In the genomic region with DNA sequence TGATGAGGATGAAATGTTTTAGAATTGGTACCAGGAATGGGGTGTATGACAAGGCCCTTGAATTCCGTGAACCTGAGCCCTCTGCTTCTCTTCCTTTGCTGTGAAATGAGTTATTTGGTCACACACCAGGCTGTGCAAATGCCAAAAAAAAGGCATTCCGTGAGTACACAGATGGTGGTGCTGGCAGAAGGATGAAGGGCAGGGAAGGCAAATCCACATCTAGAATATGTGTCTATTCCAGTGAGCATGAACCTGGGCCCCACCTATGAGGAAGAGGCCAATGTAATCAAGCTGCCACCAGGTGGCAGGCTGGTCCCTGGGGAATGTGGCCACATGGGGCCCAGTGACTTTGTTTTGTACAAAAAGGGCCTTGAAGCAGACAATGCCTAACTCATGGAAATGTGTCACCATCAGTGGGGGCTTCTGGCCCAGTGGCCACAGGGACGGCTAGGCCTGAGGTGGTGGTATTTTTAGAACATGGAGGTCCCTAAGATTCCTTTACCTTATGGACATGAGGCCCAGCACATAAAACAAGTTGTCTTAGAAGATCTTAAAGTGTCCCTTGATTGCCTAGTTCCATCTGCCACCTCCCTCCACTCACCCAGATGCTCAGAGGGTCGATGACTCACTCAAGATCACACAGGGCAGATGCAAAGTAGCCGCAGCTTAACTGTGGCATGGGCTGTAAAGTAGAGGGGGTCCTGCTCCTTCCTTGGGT, we compare ENCODE assay signal across 1 cellular context.
TF ChIP-seq lines count a peak whose summit lies in the region.

No MANE protein-coding gene starts in this region.

TF ChIP-seq in GM23338, 12 proteins besides CTCF, POLR2A, EP300 and RAD21 (continued from another document):
- TF ChIP-seq, protein P1, sequence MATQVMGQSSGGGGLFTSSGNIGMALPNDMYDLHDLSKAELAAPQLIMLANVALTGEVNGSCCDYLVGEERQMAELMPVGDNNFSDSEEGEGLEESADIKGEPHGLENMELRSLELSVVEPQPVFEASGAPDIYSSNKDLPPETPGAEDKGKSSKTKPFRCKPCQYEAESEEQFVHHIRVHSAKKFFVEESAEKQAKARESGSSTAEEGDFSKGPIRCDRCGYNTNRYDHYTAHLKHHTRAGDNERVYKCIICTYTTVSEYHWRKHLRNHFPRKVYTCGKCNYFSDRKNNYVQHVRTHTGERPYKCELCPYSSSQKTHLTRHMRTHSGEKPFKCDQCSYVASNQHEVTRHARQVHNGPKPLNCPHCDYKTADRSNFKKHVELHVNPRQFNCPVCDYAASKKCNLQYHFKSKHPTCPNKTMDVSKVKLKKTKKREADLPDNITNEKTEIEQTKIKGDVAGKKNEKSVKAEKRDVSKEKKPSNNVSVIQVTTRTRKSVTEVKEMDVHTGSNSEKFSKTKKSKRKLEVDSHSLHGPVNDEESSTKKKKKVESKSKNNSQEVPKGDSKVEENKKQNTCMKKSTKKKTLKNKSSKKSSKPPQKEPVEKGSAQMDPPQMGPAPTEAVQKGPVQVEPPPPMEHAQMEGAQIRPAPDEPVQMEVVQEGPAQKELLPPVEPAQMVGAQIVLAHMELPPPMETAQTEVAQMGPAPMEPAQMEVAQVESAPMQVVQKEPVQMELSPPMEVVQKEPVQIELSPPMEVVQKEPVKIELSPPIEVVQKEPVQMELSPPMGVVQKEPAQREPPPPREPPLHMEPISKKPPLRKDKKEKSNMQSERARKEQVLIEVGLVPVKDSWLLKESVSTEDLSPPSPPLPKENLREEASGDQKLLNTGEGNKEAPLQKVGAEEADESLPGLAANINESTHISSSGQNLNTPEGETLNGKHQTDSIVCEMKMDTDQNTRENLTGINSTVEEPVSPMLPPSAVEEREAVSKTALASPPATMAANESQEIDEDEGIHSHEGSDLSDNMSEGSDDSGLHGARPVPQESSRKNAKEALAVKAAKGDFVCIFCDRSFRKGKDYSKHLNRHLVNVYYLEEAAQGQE (IDR thresholded peaks at IDR 0.05; ENCODE audit: unreplicated experiment), result no peak
- TF ChIP-seq ZNF114 (CRISPR knock-in tag; IDR thresholded peaks at IDR 0.05) (no peak), NANOG (IDR thresholded peaks at IDR 0.05; ENCODE audit: borderline replicate concordance) (no peak)
